Comparison of ENCODE assay signal across 1 cellular context in the genomic region with DNA sequence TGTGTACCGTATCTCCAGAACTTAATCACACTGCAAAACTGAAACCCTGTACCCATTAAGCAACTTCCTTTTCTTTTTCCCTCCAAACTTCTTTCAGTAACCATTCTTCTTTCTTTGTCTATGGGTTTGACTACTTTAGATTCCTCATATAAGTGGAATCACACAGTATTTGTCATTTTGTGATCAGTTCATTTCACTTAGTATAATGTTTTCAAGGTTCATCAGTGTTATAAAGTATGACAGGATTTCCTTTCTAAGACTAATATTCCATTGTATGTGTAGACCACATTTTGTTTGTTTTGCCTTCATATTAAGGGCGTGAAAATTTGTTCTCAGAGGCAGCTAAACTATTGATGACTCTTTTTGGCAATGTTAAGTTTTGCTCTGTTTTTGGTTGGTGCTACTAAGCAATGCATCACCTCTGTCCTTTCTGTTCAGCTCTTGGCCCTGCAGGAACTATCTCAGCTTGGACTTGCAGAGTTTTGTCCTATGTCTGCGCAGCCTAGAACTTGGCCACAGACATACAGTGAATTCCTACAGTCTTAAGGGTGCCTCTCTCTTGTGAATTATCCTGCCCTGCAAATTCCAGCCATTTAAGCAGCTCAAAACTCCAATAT.
TF ChIP-seq lines count a peak whose summit lies in the region.

No MANE protein-coding gene starts in this region.

TF ChIP-seq in GM12878, 131 proteins besides CTCF, POLR2A, EP300 and RAD21:
- no peak for TF ChIP-seq ZNF274 (IDR thresholded peaks at IDR 0.05; ENCODE audit: insufficient read depth, insufficient read length)
- TF ChIP-seq, protein P1, sequence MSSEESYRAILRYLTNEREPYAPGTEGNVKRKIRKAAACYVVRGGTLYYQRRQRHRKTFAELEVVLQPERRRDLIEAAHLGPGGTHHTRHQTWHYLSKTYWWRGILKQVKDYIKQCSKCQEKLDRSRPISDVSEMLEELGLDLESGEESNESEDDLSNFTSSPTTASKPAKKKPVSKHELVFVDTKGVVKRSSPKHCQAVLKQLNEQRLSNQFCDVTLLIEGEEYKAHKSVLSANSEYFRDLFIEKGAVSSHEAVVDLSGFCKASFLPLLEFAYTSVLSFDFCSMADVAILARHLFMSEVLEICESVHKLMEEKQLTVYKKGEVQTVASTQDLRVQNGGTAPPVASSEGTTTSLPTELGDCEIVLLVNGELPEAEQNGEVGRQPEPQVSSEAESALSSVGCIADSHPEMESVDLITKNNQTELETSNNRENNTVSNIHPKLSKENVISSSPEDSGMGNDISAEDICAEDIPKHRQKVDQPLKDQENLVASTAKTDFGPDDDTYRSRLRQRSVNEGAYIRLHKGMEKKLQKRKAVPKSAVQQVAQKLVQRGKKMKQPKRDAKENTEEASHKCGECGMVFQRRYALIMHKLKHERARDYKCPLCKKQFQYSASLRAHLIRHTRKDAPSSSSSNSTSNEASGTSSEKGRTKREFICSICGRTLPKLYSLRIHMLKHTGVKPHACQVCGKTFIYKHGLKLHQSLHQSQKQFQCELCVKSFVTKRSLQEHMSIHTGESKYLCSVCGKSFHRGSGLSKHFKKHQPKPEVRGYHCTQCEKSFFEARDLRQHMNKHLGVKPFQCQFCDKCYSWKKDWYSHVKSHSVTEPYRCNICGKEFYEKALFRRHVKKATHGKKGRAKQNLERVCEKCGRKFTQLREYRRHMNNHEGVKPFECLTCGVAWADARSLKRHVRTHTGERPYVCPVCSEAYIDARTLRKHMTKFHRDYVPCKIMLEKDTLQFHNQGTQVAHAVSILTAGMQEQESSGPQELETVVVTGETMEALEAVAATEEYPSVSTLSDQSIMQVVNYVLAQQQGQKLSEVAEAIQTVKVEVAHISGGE (CRISPR knock-in tag; IDR thresholded peaks at IDR 0.05) = no peak
- TF ChIP-seq TAF1 (IDR thresholded peaks at IDR 0.05; ENCODE audit: borderline replicate concordance, low read depth, low read length) = no peak
- TF ChIP-seq, protein P2, sequence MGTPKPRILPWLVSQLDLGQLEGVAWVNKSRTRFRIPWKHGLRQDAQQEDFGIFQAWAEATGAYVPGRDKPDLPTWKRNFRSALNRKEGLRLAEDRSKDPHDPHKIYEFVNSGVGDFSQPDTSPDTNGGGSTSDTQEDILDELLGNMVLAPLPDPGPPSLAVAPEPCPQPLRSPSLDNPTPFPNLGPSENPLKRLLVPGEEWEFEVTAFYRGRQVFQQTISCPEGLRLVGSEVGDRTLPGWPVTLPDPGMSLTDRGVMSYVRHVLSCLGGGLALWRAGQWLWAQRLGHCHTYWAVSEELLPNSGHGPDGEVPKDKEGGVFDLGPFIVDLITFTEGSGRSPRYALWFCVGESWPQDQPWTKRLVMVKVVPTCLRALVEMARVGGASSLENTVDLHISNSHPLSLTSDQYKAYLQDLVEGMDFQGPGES (IDR thresholded peaks at IDR 0.05) = no peak
- TF ChIP-seq DPF2 (IDR thresholded peaks at IDR 0.05) = no peak
- TF ChIP-seq, protein P3, sequence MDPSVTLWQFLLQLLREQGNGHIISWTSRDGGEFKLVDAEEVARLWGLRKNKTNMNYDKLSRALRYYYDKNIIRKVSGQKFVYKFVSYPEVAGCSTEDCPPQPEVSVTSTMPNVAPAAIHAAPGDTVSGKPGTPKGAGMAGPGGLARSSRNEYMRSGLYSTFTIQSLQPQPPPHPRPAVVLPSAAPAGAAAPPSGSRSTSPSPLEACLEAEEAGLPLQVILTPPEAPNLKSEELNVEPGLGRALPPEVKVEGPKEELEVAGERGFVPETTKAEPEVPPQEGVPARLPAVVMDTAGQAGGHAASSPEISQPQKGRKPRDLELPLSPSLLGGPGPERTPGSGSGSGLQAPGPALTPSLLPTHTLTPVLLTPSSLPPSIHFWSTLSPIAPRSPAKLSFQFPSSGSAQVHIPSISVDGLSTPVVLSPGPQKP (IDR thresholded peaks at IDR 0.05; ENCODE audit: low read depth, low read length) = no peak
- TF ChIP-seq, protein P4, sequence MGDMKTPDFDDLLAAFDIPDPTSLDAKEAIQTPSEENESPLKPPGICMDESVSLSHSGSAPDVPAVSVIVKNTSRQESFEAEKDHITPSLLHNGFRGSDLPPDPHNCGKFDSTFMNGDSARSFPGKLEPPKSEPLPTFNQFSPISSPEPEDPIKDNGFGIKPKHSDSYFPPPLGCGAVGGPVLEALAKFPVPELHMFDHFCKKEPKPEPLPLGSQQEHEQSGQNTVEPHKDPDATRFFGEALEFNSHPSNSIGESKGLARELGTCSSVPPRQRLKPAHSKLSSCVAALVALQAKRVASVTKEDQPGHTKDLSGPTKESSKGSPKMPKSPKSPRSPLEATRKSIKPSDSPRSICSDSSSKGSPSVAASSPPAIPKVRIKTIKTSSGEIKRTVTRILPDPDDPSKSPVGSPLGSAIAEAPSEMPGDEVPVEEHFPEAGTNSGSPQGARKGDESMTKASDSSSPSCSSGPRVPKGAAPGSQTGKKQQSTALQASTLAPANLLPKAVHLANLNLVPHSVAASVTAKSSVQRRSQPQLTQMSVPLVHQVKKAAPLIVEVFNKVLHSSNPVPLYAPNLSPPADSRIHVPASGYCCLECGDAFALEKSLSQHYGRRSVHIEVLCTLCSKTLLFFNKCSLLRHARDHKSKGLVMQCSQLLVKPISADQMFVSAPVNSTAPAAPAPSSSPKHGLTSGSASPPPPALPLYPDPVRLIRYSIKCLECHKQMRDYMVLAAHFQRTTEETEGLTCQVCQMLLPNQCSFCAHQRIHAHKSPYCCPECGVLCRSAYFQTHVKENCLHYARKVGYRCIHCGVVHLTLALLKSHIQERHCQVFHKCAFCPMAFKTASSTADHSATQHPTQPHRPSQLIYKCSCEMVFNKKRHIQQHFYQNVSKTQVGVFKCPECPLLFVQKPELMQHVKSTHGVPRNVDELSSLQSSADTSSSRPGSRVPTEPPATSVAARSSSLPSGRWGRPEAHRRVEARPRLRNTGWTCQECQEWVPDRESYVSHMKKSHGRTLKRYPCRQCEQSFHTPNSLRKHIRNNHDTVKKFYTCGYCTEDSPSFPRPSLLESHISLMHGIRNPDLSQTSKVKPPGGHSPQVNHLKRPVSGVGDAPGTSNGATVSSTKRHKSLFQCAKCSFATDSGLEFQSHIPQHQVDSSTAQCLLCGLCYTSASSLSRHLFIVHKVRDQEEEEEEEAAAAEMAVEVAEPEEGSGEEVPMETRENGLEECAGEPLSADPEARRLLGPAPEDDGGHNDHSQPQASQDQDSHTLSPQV (IDR thresholded peaks at IDR 0.05) = no peak
- TF ChIP-seq SMARCA5 (IDR thresholded peaks at IDR 0.05) = no peak
- no peak for TF ChIP-seq TARDBP (IDR thresholded peaks at IDR 0.05; ENCODE audit: borderline replicate concordance)
- no peak for TF ChIP-seq GATAD2B (conservative IDR thresholded peaks at IDR 0.05; ENCODE audit: low read depth)
- TF ChIP-seq BRCA1 (IDR thresholded peaks at IDR 0.05; ENCODE audit: low read depth, low read length) = no peak
- TF ChIP-seq TCF3 (IDR thresholded peaks at IDR 0.05; ENCODE audit: borderline replicate concordance, insufficient read depth, low read depth, low read length) = no peak
- TF ChIP-seq KAT2A (conservative IDR thresholded peaks at IDR 0.05; ENCODE audit: control insufficient read depth, low read depth, low read length) = no peak
- TF ChIP-seq TCF7 (IDR thresholded peaks at IDR 0.05; ENCODE audit: borderline replicate concordance) = no peak
- TF ChIP-seq ZNF622 (IDR thresholded peaks at IDR 0.05) = no peak
- TF ChIP-seq FOS (IDR thresholded peaks at IDR 0.05; ENCODE audit: borderline replicate concordance, extremely low read depth, insufficient read length) = no peak
- TF ChIP-seq TCF12 (IDR thresholded peaks at IDR 0.05; ENCODE audit: low read depth, low read length) = no peak
- no peak for TF ChIP-seq MYC (IDR thresholded peaks at IDR 0.05; ENCODE audit: insufficient read depth, insufficient read length, insufficient replicate concordance, low read length, severe bottlenecking)
- no peak for TF ChIP-seq CREM (IDR thresholded peaks at IDR 0.05; ENCODE audit: low read depth)
TF ChIP-seq in GM12878: peak in this region for 0.
